16 cellular contexts compared by ENCODE assay signal in the genomic region with DNA sequence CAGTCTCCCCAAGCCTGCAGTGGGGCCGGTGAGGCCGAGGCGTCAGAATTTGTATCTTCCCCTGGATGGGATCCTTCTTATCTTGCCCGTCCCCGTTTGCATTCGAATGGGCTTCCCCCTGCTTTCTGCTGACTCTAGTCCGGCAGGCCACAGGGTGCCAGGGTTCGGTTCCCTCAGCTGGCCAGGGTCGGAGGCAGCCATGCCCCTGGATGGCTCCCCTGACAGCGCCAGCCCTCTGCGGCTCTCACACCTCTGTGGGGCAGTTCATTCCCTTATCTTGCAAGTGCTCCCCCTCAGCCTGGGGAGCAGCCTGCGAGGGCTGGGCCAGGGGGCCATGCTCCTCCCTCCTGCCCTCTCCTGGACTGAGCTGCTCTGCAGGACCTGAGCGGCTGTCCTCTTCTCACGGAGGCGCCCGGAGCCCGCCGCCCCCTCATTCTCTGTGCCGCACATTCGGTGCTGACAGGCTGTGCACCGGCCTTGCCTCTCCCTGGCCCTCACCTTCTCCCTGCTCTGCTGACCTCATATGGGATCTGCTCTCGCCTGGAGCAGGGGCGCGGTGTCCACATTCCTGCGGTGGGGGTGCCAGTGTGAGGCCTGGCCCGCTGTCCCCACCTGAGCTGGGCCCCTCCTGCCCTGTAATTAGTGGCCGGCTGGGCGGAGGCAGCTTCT. TPM values are rescaled to one million over a fixed set of nuclear protein-coding genes. Genes with fewer than 3 reads are reported as not detected.
DNase-seq lines count a peak whose midpoint lies in the region; ATAC-seq and TF ChIP-seq lines count a peak whose summit lies in the region.
"Had no signal": no experiment of that assay in that cellular context is flagged by ENCODE, and none has a peak within 500 bp of the region (broad histone marks: within the 10 kb centered on the region; RNA-seq: fewer than 3 reads in every experiment).

No MANE protein-coding gene starts in this region.

- no peaks in the 10 kb centered on the region for H3K9me3 Mint-ChIP-seq in activated CD8-positive, alpha-beta T cell treated with anti-CD3 and anti-CD28 coated beads, Interleukin-2, amount 10 ng/mL, durations not matched to agents 7 days and 5 days (ENCODE audit: insufficient read depth)
- H3K9me3 Mint-ChIP-seq in activated naive CD4-positive, alpha-beta T cell treated with anti-CD3 and anti-CD28 coated beads for 36 hours = no peaks in the 10 kb centered on the region
- H3K9me3 Mint-ChIP-seq: activated CD4-positive, alpha-beta memory T cell treated with anti-CD3 and anti-CD28 coated beads, Interleukin-2, amount 10 ng/mL, durations not matched to agents 7 days and 5 days; central memory CD8-positive, alpha-beta T cell; IgD-negative memory B cell had no signal

- no peak overlapping the region for H3K27ac ChIP-seq in suprapubic skin
- H3K27ac ChIP-seq: ovary, transverse colon had no signal

- 79% methylated on average over 24 of the region's 28 CpGs for WGBS in suprapubic skin

- intact Hi-C loops in activated naive CD4-positive, alpha-beta T cell treated with anti-CD3 and anti-CD28 coated beads for 36 hours (cut with micrococcal nuclease) = no loop called here

- H3K27me3 ChIP-seq in suprapubic skin = peaks cover 12% of the 10 kb centered on the region
- H3K27me3 ChIP-seq: ovary, transverse colon had no signal

- POLR2A ChIA-PET in activated CD8-positive, alpha-beta T cell treated with anti-CD3 and anti-CD28 coated beads, Interleukin-2, amount 10 ng/mL, durations not matched to agents 7 days and 5 days (lab: Charles Lee) = no interaction called here

- no peaks in the 10 kb centered on the region for H3K36me3 ChIP-seq in suprapubic skin
- H3K36me3 ChIP-seq: ovary, transverse colon had no signal

- DNase-seq in LoVo (ENCODE audit: low spot score) (peak; percentile 7), ecto neural progenitor cell (ENCODE audit: low spot score) (peak; percentile 76), left kidney (ENCODE audit: low read depth, low spot score) (peak; percentile 86), suprapubic skin (ENCODE audit: low spot score in 2 of 2) (no peak), SHP77 (lab: John Stamatoyannopoulos, UW) (no peak)
- no peak for DNase-seq in activated CD8-positive, alpha-beta T cell treated with anti-CD3 and anti-CD28 coated beads, Interleukin-2, amount 10 ng/mL, durations not matched to agents 7 days and 5 days
- DNase-seq in activated naive CD4-positive, alpha-beta T cell treated with anti-CD3 and anti-CD28 coated beads for 36 hours = no peak
- DNase-seq: activated CD4-positive, alpha-beta memory T cell treated with anti-CD3 and anti-CD28 coated beads, Interleukin-2, amount 10 ng/mL, durations not matched to agents 7 days and 5 days; effector memory CD4-positive, alpha-beta T cell; NCI-H82; transverse colon had no signal

- H3K4me3 Mint-ChIP-seq in activated CD8-positive, alpha-beta T cell treated with anti-CD3 and anti-CD28 coated beads, Interleukin-2, amount 10 ng/mL, durations not matched to agents 7 days and 5 days = no peak overlapping the region
- no peak overlapping the region for H3K4me3 Mint-ChIP-seq in activated naive CD4-positive, alpha-beta T cell treated with anti-CD3 and anti-CD28 coated beads for 36 hours
- H3K4me3 Mint-ChIP-seq: activated CD4-positive, alpha-beta memory T cell treated with anti-CD3 and anti-CD28 coated beads, Interleukin-2, amount 10 ng/mL, durations not matched to agents 7 days and 5 days; central memory CD8-positive, alpha-beta T cell; IgD-negative memory B cell had no signal

- no peak for TF ChIP-seq CTCF in suprapubic skin (IDR thresholded peaks at IDR 0.05)

- no peaks in the 10 kb centered on the region for H3K36me3 Mint-ChIP-seq in activated CD8-positive, alpha-beta T cell treated with anti-CD3 and anti-CD28 coated beads, Interleukin-2, amount 10 ng/mL, durations not matched to agents 7 days and 5 days (ENCODE audit: low read depth)
- no peaks in the 10 kb centered on the region for H3K36me3 Mint-ChIP-seq in activated naive CD4-positive, alpha-beta T cell treated with anti-CD3 and anti-CD28 coated beads for 36 hours (ENCODE audit: low read depth)
- H3K36me3 Mint-ChIP-seq: IgD-negative memory B cell had no signal

- no peak for ATAC-seq in GM18511 (IDR thresholded peaks at IDR 0.05; ENCODE audit: unreplicated experiment)
- ATAC-seq in activated CD8-positive, alpha-beta T cell treated with anti-CD3 and anti-CD28 coated beads, Interleukin-2, amount 10 ng/mL, durations not matched to agents 7 days and 5 days = no peak

- no peaks in the 10 kb centered on the region for H3K27me3 Mint-ChIP-seq in activated CD8-positive, alpha-beta T cell treated with anti-CD3 and anti-CD28 coated beads, Interleukin-2, amount 10 ng/mL, durations not matched to agents 7 days and 5 days (ENCODE audit: low read depth)
- H3K27me3 Mint-ChIP-seq in activated naive CD4-positive, alpha-beta T cell treated with anti-CD3 and anti-CD28 coated beads for 36 hours (ENCODE audit: low read depth) = no peaks in the 10 kb centered on the region
- H3K27me3 Mint-ChIP-seq: activated CD4-positive, alpha-beta memory T cell treated with anti-CD3 and anti-CD28 coated beads, Interleukin-2, amount 10 ng/mL, durations not matched to agents 7 days and 5 days; central memory CD8-positive, alpha-beta T cell had no signal

- no peak for TF ChIP-seq POLR2A in suprapubic skin (IDR thresholded peaks at IDR 0.05)

- peaks cover 16% of the 10 kb centered on the region for H3K4me1 ChIP-seq in suprapubic skin
- H3K4me1 ChIP-seq: transverse colon had no signal

- H3K4me1 Mint-ChIP-seq in activated CD8-positive, alpha-beta T cell treated with anti-CD3 and anti-CD28 coated beads, Interleukin-2, amount 10 ng/mL, durations not matched to agents 7 days and 5 days (ENCODE audit: low read depth) = no peaks in the 10 kb centered on the region
- no peaks in the 10 kb centered on the region for H3K4me1 Mint-ChIP-seq in activated naive CD4-positive, alpha-beta T cell treated with anti-CD3 and anti-CD28 coated beads for 36 hours (ENCODE audit: low read depth)
- H3K4me1 Mint-ChIP-seq: activated CD4-positive, alpha-beta memory T cell treated with anti-CD3 and anti-CD28 coated beads, Interleukin-2, amount 10 ng/mL, durations not matched to agents 7 days and 5 days; central memory CD8-positive, alpha-beta T cell; IgD-negative memory B cell had no signal

- H3K4me3 ChIP-seq in suprapubic skin = peak overlapping the region; percentile 30
- H3K4me3 ChIP-seq: ovary, transverse colon had no signal

- no peak for TF ChIP-seq EP300 in suprapubic skin (IDR thresholded peaks at IDR 0.05)

- CTCF ChIA-PET in activated CD8-positive, alpha-beta T cell treated with anti-CD3 and anti-CD28 coated beads, Interleukin-2, amount 10 ng/mL, durations not matched to agents 7 days and 5 days (lab: Charles Lee) = no interaction called here
- CTCF ChIA-PET in activated naive CD4-positive, alpha-beta T cell treated with anti-CD3 and anti-CD28 coated beads for 36 hours (lab: Charles Lee) = no interaction called here

- no peaks in the 10 kb centered on the region for H3K9me3 ChIP-seq in suprapubic skin
- H3K9me3 ChIP-seq: ovary, transverse colon had no signal

- no peak overlapping the region for H3K27ac Mint-ChIP-seq in activated CD8-positive, alpha-beta T cell treated with anti-CD3 and anti-CD28 coated beads, Interleukin-2, amount 10 ng/mL, durations not matched to agents 7 days and 5 days
- H3K27ac Mint-ChIP-seq in activated naive CD4-positive, alpha-beta T cell treated with anti-CD3 and anti-CD28 coated beads for 36 hours = no peak overlapping the region
- H3K27ac Mint-ChIP-seq: activated CD4-positive, alpha-beta memory T cell treated with anti-CD3 and anti-CD28 coated beads, Interleukin-2, amount 10 ng/mL, durations not matched to agents 7 days and 5 days; IgD-negative memory B cell had no signal

RNA-seq across cellular contexts. Expression of gene KIF26A, which starts 32.8 kb away (rescaled TPM):
- 1 to 10 TPM; 2.1 to 6.1 (median 4.6) TPM for total RNA-seq in suprapubic skin
- total RNA-seq in activated CD8-positive, alpha-beta T cell treated with anti-CD3 and anti-CD28 coated beads, Interleukin-2, amount 10 ng/mL, durations not matched to agents 7 days and 5 days = under 1 TPM; 0.26 TPM
- under 1 TPM; 0.07 TPM for total RNA-seq in activated naive CD4-positive, alpha-beta T cell treated with anti-CD3 and anti-CD28 coated beads for 36 hours
- total RNA-seq: RPMI7951 had no signal

Comparison
In these comparisons a context has a peak if more than half of its experiments do, and no peak if none do; other contexts are left out.
1. DNase-seq: peak in LoVo (single experiment), ecto neural progenitor cell (single experiment) and left kidney (single experiment); none in suprapubic skin (0 of 2), activated CD8-positive, alpha-beta T cell treated with anti-CD3 and anti-CD28 coated beads, Interleukin-2, amount 10 ng/mL, durations not matched to agents 7 days and 5 days (single experiment), SHP77 (0 of 2) and activated naive CD4-positive, alpha-beta T cell treated with anti-CD3 and anti-CD28 coated beads for 36 hours (single experiment).